12 cellular contexts compared by ENCODE assay signal in genomic region chr12:27619308-27619707, GRCh38.
DNase-seq lines count a peak whose midpoint lies in the region; ATAC-seq and TF ChIP-seq lines count a peak whose summit lies in the region.
"Had no signal": no experiment of that assay in that cellular context is flagged by ENCODE, and none has a peak within 500 bp of the region (broad histone marks: within the 10 kb centered on the region; RNA-seq: fewer than 3 reads in every experiment).

No MANE protein-coding gene starts in this region.

- POLR2A ChIA-PET in WTC11 (lab: Charles Lee): no interaction called here

- no peaks in the 10 kb centered on the region for H3K36me3 Mint-ChIP-seq in activated T-cell treated with anti-CD3 and anti-CD28 coated beads, Interleukin-2, amount 50 U/mL, for 4 hours (ENCODE audit: insufficient read depth)
- peaks cover 4% of the 10 kb centered on the region for H3K36me3 Mint-ChIP-seq in WTC11
- H3K36me3 Mint-ChIP-seq: CD14-positive monocyte had no signal

- no peak for TF ChIP-seq CTCF in WTC11 (IDR thresholded peaks at IDR 0.05)

- no peak overlapping the region for H3K27ac Mint-ChIP-seq in WTC11
- H3K27ac Mint-ChIP-seq: stimulated activated naive CD8-positive, alpha-beta T cell treated with anti-CD3 and anti-CD28 coated beads, Interleukin-15, Interleukin-2, amounts not matched to agents 100 ng/mL and 50 ng/mL, for 24 hours had no signal

- peak; percentile 94 to 96 for ATAC-seq in activated T-cell treated with anti-CD3 and anti-CD28 coated beads, Interleukin-2, amount 50 U/mL, for 4 hours
- ATAC-seq in stimulated activated naive CD8-positive, alpha-beta T cell treated with anti-CD3 and anti-CD28 coated beads, Interleukin-15, Interleukin-2, amounts not matched to agents 100 U/mL and 50 U/mL, for 24 hours: peak; percentile 92
- ATAC-seq in WTC11 (no peak), GM18868 (IDR thresholded peaks at IDR 0.05; ENCODE audit: unreplicated experiment) (no peak)

- no peaks in the 10 kb centered on the region for H3K27me3 Mint-ChIP-seq in activated T-cell treated with anti-CD3 and anti-CD28 coated beads, Interleukin-2, amount 50 U/mL, for 4 hours (ENCODE audit: low read depth)
- no peaks in the 10 kb centered on the region for H3K27me3 Mint-ChIP-seq in WTC11 (ENCODE audit: low read depth)
- H3K27me3 Mint-ChIP-seq: stimulated activated naive CD8-positive, alpha-beta T cell treated with anti-CD3 and anti-CD28 coated beads, Interleukin-15, Interleukin-2, amounts not matched to agents 100 ng/mL and 50 ng/mL, for 24 hours had no signal

- peaks cover 12% of the 10 kb centered on the region for H3K4me1 Mint-ChIP-seq in activated T-cell treated with anti-CD3 and anti-CD28 coated beads, Interleukin-2, amount 50 U/mL, for 4 hours (ENCODE audit: low read depth)
- H3K4me1 Mint-ChIP-seq in WTC11: peaks cover 12% of the 10 kb centered on the region

- DNase-seq in activated T-cell treated with anti-CD3 and anti-CD28 coated beads, Interleukin-2, amount 50 U/mL, for 4 hours: no peak
- DNase-seq in activated T-cell treated with anti-CD3 and anti-CD28 coated beads, Interleukin-2, amount 50 U/mL, for 1 hour: no peak
- DNase-seq in RKO (ENCODE audit: low spot score) (peak; percentile 97), fibroblast of gingiva (ENCODE audit: low read depth) (peak; percentile 63), COLO668 (lab: John Stamatoyannopoulos, UW; ENCODE audit: unreplicated experiment) (no peak), WTC11 (ENCODE audit: low spot score) (no peak)
- no peak for DNase-seq in stimulated activated naive CD8-positive, alpha-beta T cell treated with anti-CD3 and anti-CD28 coated beads, Interleukin-15, Interleukin-2, amounts not matched to agents 100 U/mL and 50 U/mL, for 24 hours
- DNase-seq: cortex of kidney had no signal

- no peaks in the 10 kb centered on the region for H3K9me3 Mint-ChIP-seq in activated T-cell treated with anti-CD3 and anti-CD28 coated beads, Interleukin-2, amount 50 U/mL, for 4 hours
- H3K9me3 Mint-ChIP-seq in WTC11: peaks cover 10% of the 10 kb centered on the region
- H3K9me3 Mint-ChIP-seq: neural crest cell; stimulated activated naive CD8-positive, alpha-beta T cell treated with anti-CD3 and anti-CD28 coated beads, Interleukin-15, Interleukin-2, amounts not matched to agents 100 ng/mL and 50 ng/mL, for 24 hours had no signal

- CTCF ChIA-PET in WTC11 (lab: Charles Lee): no interaction called here

- H3K4me3 Mint-ChIP-seq in activated T-cell treated with anti-CD3 and anti-CD28 coated beads, Interleukin-2, amount 50 U/mL, for 4 hours: no peak overlapping the region
- no peak overlapping the region for H3K4me3 Mint-ChIP-seq in WTC11
- H3K4me3 Mint-ChIP-seq: CD14-positive monocyte; neural crest cell; stimulated activated naive CD8-positive, alpha-beta T cell treated with anti-CD3 and anti-CD28 coated beads, Interleukin-15, Interleukin-2, amounts not matched to agents 100 ng/mL and 50 ng/mL, for 24 hours had no signal

TF ChIP-seq in WTC11, 78 proteins besides CTCF, POLR2A, EP300 and RAD21:
- TF ChIP-seq HMGA2 (CRISPR knock-in tag; IDR thresholded peaks at IDR 0.05) (no peak), KAT7 (CRISPR knock-in tag; IDR thresholded peaks at IDR 0.05; ENCODE audit: borderline replicate concordance) (no peak), IRF1 (CRISPR knock-in tag; IDR thresholded peaks at IDR 0.05) (no peak), NR2C2 (CRISPR knock-in tag; IDR thresholded peaks at IDR 0.05) (no peak), MLX (CRISPR knock-in tag; IDR thresholded peaks at IDR 0.05) (no peak), CREB1 (CRISPR knock-in tag; IDR thresholded peaks at IDR 0.05) (no peak), ZNF232 (CRISPR knock-in tag; IDR thresholded peaks at IDR 0.05) (no peak), JUN (CRISPR knock-in tag; IDR thresholded peaks at IDR 0.05) (no peak), ZNF121 (CRISPR knock-in tag; IDR thresholded peaks at IDR 0.05) (no peak), NR1H2 (CRISPR knock-in tag; IDR thresholded peaks at IDR 0.05) (no peak), OVOL2 (CRISPR knock-in tag; IDR thresholded peaks at IDR 0.05; ENCODE audit: borderline replicate concordance) (no peak)
- TF ChIP-seq, protein P1, sequence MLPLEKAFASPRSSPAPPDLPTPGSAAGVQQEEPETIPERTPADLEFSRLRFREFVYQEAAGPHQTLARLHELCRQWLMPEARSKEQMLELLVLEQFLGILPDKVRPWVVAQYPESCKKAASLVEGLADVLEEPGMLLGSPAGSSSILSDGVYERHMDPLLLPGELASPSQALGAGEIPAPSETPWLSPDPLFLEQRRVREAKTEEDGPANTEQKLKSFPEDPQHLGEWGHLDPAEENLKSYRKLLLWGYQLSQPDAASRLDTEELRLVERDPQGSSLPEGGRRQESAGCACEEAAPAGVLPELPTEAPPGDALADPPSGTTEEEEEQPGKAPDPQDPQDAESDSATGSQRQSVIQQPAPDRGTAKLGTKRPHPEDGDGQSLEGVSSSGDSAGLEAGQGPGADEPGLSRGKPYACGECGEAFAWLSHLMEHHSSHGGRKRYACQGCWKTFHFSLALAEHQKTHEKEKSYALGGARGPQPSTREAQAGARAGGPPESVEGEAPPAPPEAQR (CRISPR knock-in tag; IDR thresholded peaks at IDR 0.05): no peak
- TF ChIP-seq, protein P2, sequence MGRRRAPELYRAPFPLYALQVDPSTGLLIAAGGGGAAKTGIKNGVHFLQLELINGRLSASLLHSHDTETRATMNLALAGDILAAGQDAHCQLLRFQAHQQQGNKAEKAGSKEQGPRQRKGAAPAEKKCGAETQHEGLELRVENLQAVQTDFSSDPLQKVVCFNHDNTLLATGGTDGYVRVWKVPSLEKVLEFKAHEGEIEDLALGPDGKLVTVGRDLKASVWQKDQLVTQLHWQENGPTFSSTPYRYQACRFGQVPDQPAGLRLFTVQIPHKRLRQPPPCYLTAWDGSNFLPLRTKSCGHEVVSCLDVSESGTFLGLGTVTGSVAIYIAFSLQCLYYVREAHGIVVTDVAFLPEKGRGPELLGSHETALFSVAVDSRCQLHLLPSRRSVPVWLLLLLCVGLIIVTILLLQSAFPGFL (CRISPR knock-in tag; IDR thresholded peaks at IDR 0.05; ENCODE audit: borderline replicate concordance): no peak
- TF ChIP-seq, protein P3, sequence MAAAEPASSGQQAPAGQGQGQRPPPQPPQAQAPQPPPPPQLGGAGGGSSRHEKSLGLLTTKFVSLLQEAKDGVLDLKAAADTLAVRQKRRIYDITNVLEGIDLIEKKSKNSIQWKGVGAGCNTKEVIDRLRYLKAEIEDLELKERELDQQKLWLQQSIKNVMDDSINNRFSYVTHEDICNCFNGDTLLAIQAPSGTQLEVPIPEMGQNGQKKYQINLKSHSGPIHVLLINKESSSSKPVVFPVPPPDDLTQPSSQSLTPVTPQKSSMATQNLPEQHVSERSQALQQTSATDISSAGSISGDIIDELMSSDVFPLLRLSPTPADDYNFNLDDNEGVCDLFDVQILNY (CRISPR knock-in tag; IDR thresholded peaks at IDR 0.05): no peak
- TF ChIP-seq, protein P4, sequence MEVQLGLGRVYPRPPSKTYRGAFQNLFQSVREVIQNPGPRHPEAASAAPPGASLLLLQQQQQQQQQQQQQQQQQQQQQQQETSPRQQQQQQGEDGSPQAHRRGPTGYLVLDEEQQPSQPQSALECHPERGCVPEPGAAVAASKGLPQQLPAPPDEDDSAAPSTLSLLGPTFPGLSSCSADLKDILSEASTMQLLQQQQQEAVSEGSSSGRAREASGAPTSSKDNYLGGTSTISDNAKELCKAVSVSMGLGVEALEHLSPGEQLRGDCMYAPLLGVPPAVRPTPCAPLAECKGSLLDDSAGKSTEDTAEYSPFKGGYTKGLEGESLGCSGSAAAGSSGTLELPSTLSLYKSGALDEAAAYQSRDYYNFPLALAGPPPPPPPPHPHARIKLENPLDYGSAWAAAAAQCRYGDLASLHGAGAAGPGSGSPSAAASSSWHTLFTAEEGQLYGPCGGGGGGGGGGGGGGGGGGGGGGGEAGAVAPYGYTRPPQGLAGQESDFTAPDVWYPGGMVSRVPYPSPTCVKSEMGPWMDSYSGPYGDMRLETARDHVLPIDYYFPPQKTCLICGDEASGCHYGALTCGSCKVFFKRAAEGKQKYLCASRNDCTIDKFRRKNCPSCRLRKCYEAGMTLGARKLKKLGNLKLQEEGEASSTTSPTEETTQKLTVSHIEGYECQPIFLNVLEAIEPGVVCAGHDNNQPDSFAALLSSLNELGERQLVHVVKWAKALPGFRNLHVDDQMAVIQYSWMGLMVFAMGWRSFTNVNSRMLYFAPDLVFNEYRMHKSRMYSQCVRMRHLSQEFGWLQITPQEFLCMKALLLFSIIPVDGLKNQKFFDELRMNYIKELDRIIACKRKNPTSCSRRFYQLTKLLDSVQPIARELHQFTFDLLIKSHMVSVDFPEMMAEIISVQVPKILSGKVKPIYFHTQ (CRISPR knock-in tag; IDR thresholded peaks at IDR 0.05): no peak

Comparison
In these comparisons a context has a peak if more than half of its experiments do, and no peak if none do; other contexts are left out.
1. ATAC-seq: peak in activated T-cell treated with anti-CD3 and anti-CD28 coated beads, Interleukin-2, amount 50 U/mL, for 4 hours (2 of 2) and stimulated activated naive CD8-positive, alpha-beta T cell treated with anti-CD3 and anti-CD28 coated beads, Interleukin-15, Interleukin-2, amounts not matched to agents 100 U/mL and 50 U/mL, for 24 hours (single experiment); none in WTC11 (single experiment) and GM18868 (single experiment).
2. DNase-seq: peak in RKO (single experiment) and fibroblast of gingiva (single experiment); none in activated T-cell treated with anti-CD3 and anti-CD28 coated beads, Interleukin-2, amount 50 U/mL, for 4 hours (single experiment), activated T-cell treated with anti-CD3 and anti-CD28 coated beads, Interleukin-2, amount 50 U/mL, for 1 hour (single experiment), stimulated activated naive CD8-positive, alpha-beta T cell treated with anti-CD3 and anti-CD28 coated beads, Interleukin-15, Interleukin-2, amounts not matched to agents 100 U/mL and 50 U/mL, for 24 hours (single experiment), COLO668 (single experiment) and WTC11 (single experiment).